8 cellular contexts compared by ENCODE assay signal in genomic region chr12:102120886-102121285, GRCh38. TPM values are rescaled to one million over a fixed set of nuclear protein-coding genes. Genes with fewer than 3 reads are reported as not detected.
DNase-seq lines count a peak whose midpoint lies in the region; ATAC-seq, FAIRE-seq and TF ChIP-seq lines count a peak whose summit lies in the region.

No MANE protein-coding gene starts in this region.

- CTCF ChIA-PET in MCF 10A (lab: Yijun Ruan, JAX), result interaction anchor here (0.7 to 1.4 kb wide), 4 partner anchors 22 to 364 kb away, joined by 3 to 5 read pairs (median 4); no protein-coding TSS in a partner anchor
- CTCF ChIA-PET in K562 (lab: Yijun Ruan, JAX; ENCODE audit: low intra/inter-chr PET ratio), result no interaction called here

- no peaks in the 10 kb centered on the region for H4K20me1 ChIP-seq in K562 (replicated peaks; ENCODE audit: control insufficient read depth, insufficient read depth, low read length)

- BruUV-seq in MCF 10A (replicated peaks; lab: Mats Ljungman, UMichigan) (TSS peak; percentile 49), K562 (replicated peaks; lab: Mats Ljungman, UMichigan) (no TSS peak)

- no peaks in the 10 kb centered on the region for H3K27me3 ChIP-seq in breast epithelium
- H3K27me3 ChIP-seq in K562 (ENCODE audit: control insufficient read depth in 2 of 2, insufficient read depth in 2 of 2, low read length in 2 of 2), result no peaks in the 10 kb centered on the region

- H3K9me1 ChIP-seq in K562 (ENCODE audit: control insufficient read depth, insufficient read depth, low read length), result no peaks in the 10 kb centered on the region

- peak overlapping the region; percentile 98 for H3K4me2 ChIP-seq in K562 (ENCODE audit: insufficient read depth, low read length)

- FAIRE-seq in K562 (lab: Jason Lieb, UNC), result no peak

- H3K9me3 Mint-ChIP-seq in MCF 10A (ENCODE audit: unreplicated experiment), result no peaks in the 10 kb centered on the region

- TF ChIP-seq EP300 in K562 (IDR thresholded peaks at IDR 0.05; ENCODE audit: low read length), result no peak

- TF ChIP-seq RAD21 in K562 (CRISPR knock-in tag; conservative IDR thresholded peaks at IDR 0.05 in 1 of 2, IDR thresholded peaks at IDR 0.05 in 1 of 2), result no peak

- POLR2A ChIA-PET in MCF 10A (lab: Yijun Ruan, JAX), result interaction anchor here (0.6 to 1.9 kb wide), 4 partner anchors 9 to 714 kb away, joined by 3 to 9 read pairs (median 4); partner anchors contain the start of genes ARL1 and WASHC3
- POLR2A ChIA-PET in K562 (lab: Yijun Ruan, JAX), result interaction anchor here (0.7 to 1.7 kb wide), 4 partner anchors 12 to 256 kb away, joined by 3 to 7 read pairs (median 4); partner anchors contain the start of gene WASHC3

- TF ChIP-seq CTCF in MCF 10A (IDR thresholded peaks at IDR 0.05; ENCODE audit: unreplicated experiment) (no peak), breast epithelium (IDR thresholded peaks at IDR 0.05) (no peak), NB4 (IDR thresholded peaks at IDR 0.05; ENCODE audit: low read depth, low read length) (no peak), K562 (IDR thresholded peaks at IDR 0.05 in 2 of 3, conservative IDR thresholded peaks at IDR 0.05 in 1 of 3; ENCODE audit: insufficient read depth in 2 of 3, low read depth in 1 of 3, low read length in 3 of 3) (no peak)

- H3K4me3 ChIP-seq in breast epithelium (peak overlapping the region in 1 of 3 donors; percentile 86), NB4 (ENCODE audit: low read depth, low read length) (peak overlapping the region; percentile 80), K562 (peak overlapping the region; percentile 84), mesodermal cell (ENCODE audit: extremely low read depth, insufficient read depth, low read length, poor library complexity, severe bottlenecking) (peak overlapping the region; percentile 87)

- peaks cover 23% of the 10 kb centered on the region for H3K36me3 Mint-ChIP-seq in MCF 10A (ENCODE audit: insufficient read depth, unreplicated experiment)

- peak overlapping the region; percentile 95 to 97 for H3K9ac ChIP-seq in K562 (ENCODE audit: insufficient read depth in 1 of 2, low read depth in 2 of 2, low read length in 2 of 2)

- intact Hi-C loops in MCF 10A (cut with micrococcal nuclease) (no loop called here), breast epithelium (cut with DNase I; ENCODE audit: low total_unique reads) (no loop called here), K562 (cut with micrococcal nuclease) (loop anchor here (2.0 to 5.0 kb wide), 2 partner anchors 58 to 361 kb away; partner anchors contain the start of gene IGF1)

- peak overlapping the region; percentile 97 for H2AFZ ChIP-seq in K562 (ENCODE audit: low read depth, low read length)

- WGBS in K562 (ENCODE audit: insufficient coverage, low coverage, missing lambda C conversion rate), result 6% methylated on average over 4 of the region's 4 CpGs
- 12 to 20% methylated on average over 2 to 3 of the region's 4 CpGs for WGBS in mesodermal cell (ENCODE audit: insufficient coverage in 2 of 2), 2 experiments

- H3K36me3 ChIP-seq in breast epithelium (peaks cover under 1% of the 10 kb centered on the region), K562 (ENCODE audit: control insufficient read depth, insufficient read depth, low read length) (peaks cover 65% of the 10 kb centered on the region), mesodermal cell (ENCODE audit: control insufficient read depth, insufficient read depth, low read length) (peaks cover 34% of the 10 kb centered on the region)

- DNase-seq in MCF 10A (ENCODE audit: unreplicated experiment) (peak; percentile 50), breast epithelium (ENCODE audit: low spot score in 2 of 2) (no peak), NB4 (ENCODE audit: low read depth) (peak; percentile 77), K562 (ENCODE audit: extremely low read depth in 1 of 4, low spot score in 3 of 4) (peak; percentile 19 to 46 (median 23)), mesenteric fat pad (ENCODE audit: low spot score) (no peak)
- no peak for DNase-seq in effector CD8-positive, alpha-beta T cell (lab: John Stamatoyannopoulos, UW)

- ATAC-seq in K562 (peak; percentile 32), HG02588 (IDR thresholded peaks at IDR 0.05; ENCODE audit: unreplicated experiment) (no peak)

- H3K27ac ChIP-seq in breast epithelium, result no peak overlapping the region
- H3K27ac ChIP-seq in K562 (ENCODE audit: extremely low read depth, low read depth, low read length), result peak overlapping the region; percentile 85
- peak overlapping the region; percentile 85 for H3K27ac ChIP-seq in mesodermal cell (ENCODE audit: low read depth, low read length, severe bottlenecking)

- H3K4me3 Mint-ChIP-seq in MCF 10A (ENCODE audit: unreplicated experiment), result peak overlapping the region; percentile 91

- H3K27ac Mint-ChIP-seq in MCF 10A (ENCODE audit: low read depth, unreplicated experiment), result peak overlapping the region; percentile 97

- H3K27me3 Mint-ChIP-seq in MCF 10A (ENCODE audit: insufficient read depth, unreplicated experiment), result no peaks in the 10 kb centered on the region

- in situ Hi-C loops in K562 (cut with MboI), result no loop called here

- H3K9me3 ChIP-seq in breast epithelium, result no peaks in the 10 kb centered on the region
- H3K9me3 ChIP-seq in K562 (replicated peaks; ENCODE audit: control insufficient read depth, insufficient read depth, low read depth, low read length), result no peaks in the 10 kb centered on the region
- H3K9me3 ChIP-seq in mesodermal cell (ENCODE audit: control insufficient read depth, low read length), result no peaks in the 10 kb centered on the region

- H3K4me1 ChIP-seq in breast epithelium, result peaks cover 0 to 5% of the 10 kb centered on the region in 2 donors
- H3K4me1 ChIP-seq in K562 (replicated peaks in 1 of 2; ENCODE audit: control insufficient read depth in 2 of 2, insufficient read depth in 2 of 2, low read length in 2 of 2), result peaks cover 0 to 8% of the 10 kb centered on the region in 2 experiments; a peak in 2 of 5 replicates
- H3K4me1 ChIP-seq in mesodermal cell (ENCODE audit: control insufficient read depth, insufficient read depth, low read length, poor library complexity, severe bottlenecking), result no peaks in the 10 kb centered on the region

- TF ChIP-seq POLR2A in breast epithelium (IDR thresholded peaks at IDR 0.05) (no peak), NB4 (IDR thresholded peaks at IDR 0.05; ENCODE audit: extremely low read depth, insufficient read length) (no peak), K562 (conservative IDR thresholded peaks at IDR 0.05) (no peak)

- peaks cover 11% of the 10 kb centered on the region for H3K4me1 Mint-ChIP-seq in MCF 10A (ENCODE audit: insufficient read depth, unreplicated experiment)

- H3K79me2 ChIP-seq in K562 (ENCODE audit: control insufficient read depth, insufficient read depth, low read length), result peaks cover 71% of the 10 kb centered on the region

RNA-seq across cellular contexts. Expression of gene PARPBP, which starts 0.9 kb away (rescaled TPM):
- 11.9 and 15.1 TPM in 2 replicates for total RNA-seq in MCF 10A (2022)
- total RNA-seq in breast epithelium, result 1 to 10 TPM; 1.1 to 3.9 (median 2.3) TPM
- total RNA-seq in K562 (2011; cell fraction: chromatin; rRNA removed; ENCODE audit: low replicate concordance), result 36.7 and 128 TPM in 2 replicates
- total RNA-seq in K562 (2011; cell fraction: nucleolus; rRNA removed), result 19.0 and 24.6 TPM in 2 replicates
- 40.8 and 65.7 TPM in 2 replicates for total RNA-seq in K562 (2011; cell fraction: nucleoplasm; rRNA removed)
- total RNA-seq in K562 (2014; rRNA removed), result 22.5 and 26.1 TPM in 2 replicates
- 62.5 and 66.7 TPM in 2 replicates for total RNA-seq in K562 (2014; rRNA removed; fragmentation: Illumina TruSeq; extraction: Trizol)
- total RNA-seq in K562 (2015; rRNA removed; fragmentation: Illumina TruSeq; extraction: Trizol), result 48.6 and 50.2 TPM in 2 replicates
- total RNA-seq in K562 (2021), result 30.1 and 30.4 TPM in 2 replicates
- 32.3 and 49.0 TPM in 2 replicates for polyA plus RNA-seq in K562 (2011; rRNA removed)
- polyA plus RNA-seq in K562 (2011; cell fraction: cytosol; rRNA removed), result 4.4 and 11.2 TPM in 2 replicates
- 32.5 and 42.6 TPM in 2 replicates for polyA plus RNA-seq in K562 (2011; cell fraction: nucleus; rRNA removed)
- polyA plus RNA-seq in K562 (2012), result 21.7 and 26.3 TPM in 2 replicates
- polyA plus RNA-seq in K562 (2014; fragmentation: Illumina TruSeq; extraction: Trizol), result 36.0 and 43.4 TPM in 2 replicates
- polyA plus RNA-seq in K562 (2014; fragmentation: Nextera tagmentation; extraction: Ambion mirVana), result 10 to 100 TPM; 56.2 to 59.1 TPM
- 29.6 and 30.4 TPM in 2 replicates for polyA plus RNA-seq in K562 (2014; rRNA removed)
- 59.5 and 64.2 TPM in 2 replicates for polyA minus RNA-seq in K562 (2011; rRNA and poly(A)+ RNA removed)
- polyA minus RNA-seq in K562 (2011; cell fraction: cytosol; rRNA and poly(A)+ RNA removed), result 10.6 and 15.4 TPM in 2 replicates
- 44.7 and 66.6 TPM in 2 replicates for polyA minus RNA-seq in K562 (2011; cell fraction: nucleus; rRNA and poly(A)+ RNA removed)
- polyA plus RNA-seq in mesodermal cell (2013, experiment 1 of 2), result 19.8 TPM
- 25.4 TPM for polyA plus RNA-seq in mesodermal cell (2013, experiment 2 of 2)
- 2.3 TPM for total RNA-seq in mesenteric fat pad

RNA-seq across cellular contexts. Expression of gene NUP37, which starts 1.0 kb away (rescaled TPM):
- 21.5 and 32.3 TPM in 2 replicates for total RNA-seq in MCF 10A (2022)
- 10 to 100 TPM; 16.7 to 17.9 (median 17.9) TPM for total RNA-seq in breast epithelium
- total RNA-seq in K562 (2011; cell fraction: chromatin; rRNA removed; ENCODE audit: low replicate concordance), result 31.2 and 57.8 TPM in 2 replicates
- 12.5 and 13.3 TPM in 2 replicates for total RNA-seq in K562 (2011; cell fraction: nucleolus; rRNA removed)
- 32.1 and 42.8 TPM in 2 replicates for total RNA-seq in K562 (2011; cell fraction: nucleoplasm; rRNA removed)
- total RNA-seq in K562 (2014; rRNA removed), result 68.2 and 72.2 TPM in 2 replicates
- total RNA-seq in K562 (2014; rRNA removed; fragmentation: Illumina TruSeq; extraction: Trizol), result 183 and 199 TPM in 2 replicates
- 135 and 144 TPM in 2 replicates for total RNA-seq in K562 (2015; rRNA removed; fragmentation: Illumina TruSeq; extraction: Trizol)
- 108 and 111 TPM in 2 replicates for total RNA-seq in K562 (2021)
- 184 and 231 TPM in 2 replicates for polyA plus RNA-seq in K562 (2011; rRNA removed)
- 46.1 and 98.3 TPM in 2 replicates for polyA plus RNA-seq in K562 (2011; cell fraction: cytosol; rRNA removed)
- 20.3 and 45.3 TPM in 2 replicates for polyA plus RNA-seq in K562 (2011; cell fraction: nucleus; rRNA removed)
- 99.8 and 124 TPM in 2 replicates for polyA plus RNA-seq in K562 (2012)
- polyA plus RNA-seq in K562 (2014; fragmentation: Illumina TruSeq; extraction: Trizol), result 155 and 170 TPM in 2 replicates
- 100 to 1,000 TPM; 355 to 429 TPM for polyA plus RNA-seq in K562 (2014; fragmentation: Nextera tagmentation; extraction: Ambion mirVana)
- polyA plus RNA-seq in K562 (2014; rRNA removed), result 124 and 138 TPM in 2 replicates
- polyA minus RNA-seq in K562 (2011; rRNA and poly(A)+ RNA removed), result 156 and 162 TPM in 2 replicates
- 39.5 and 43.5 TPM in 2 replicates for polyA minus RNA-seq in K562 (2011; cell fraction: cytosol; rRNA and poly(A)+ RNA removed)
- 18.3 and 39.2 TPM in 2 replicates for polyA minus RNA-seq in K562 (2011; cell fraction: nucleus; rRNA and poly(A)+ RNA removed)
- 58.2 TPM for polyA plus RNA-seq in mesodermal cell (2013, experiment 1 of 2)
- 66.0 TPM for polyA plus RNA-seq in mesodermal cell (2013, experiment 2 of 2)
- 19.8 TPM for total RNA-seq in mesenteric fat pad

RNA-seq across cellular contexts. Expression of gene WASHC3, which starts 59.1 kb away (rescaled TPM):
- 29.4 and 38.0 TPM in 2 replicates for total RNA-seq in MCF 10A (2022)
- 10 to 100 TPM; 68.1 to 99.9 (median 74.1) TPM for total RNA-seq in breast epithelium
- total RNA-seq in K562 (2011; cell fraction: chromatin; rRNA removed; ENCODE audit: low replicate concordance), result 5.7 and 16.7 TPM in 2 replicates
- total RNA-seq in K562 (2011; cell fraction: nucleolus; rRNA removed), result 5.0 and 6.8 TPM in 2 replicates
- total RNA-seq in K562 (2011; cell fraction: nucleoplasm; rRNA removed), result 4.5 and 9.2 TPM in 2 replicates
- 19.7 and 22.9 TPM in 2 replicates for total RNA-seq in K562 (2014; rRNA removed)
- 27.5 and 33.4 TPM in 2 replicates for total RNA-seq in K562 (2014; rRNA removed; fragmentation: Illumina TruSeq; extraction: Trizol)
- 32.1 and 35.1 TPM in 2 replicates for total RNA-seq in K562 (2015; rRNA removed; fragmentation: Illumina TruSeq; extraction: Trizol)
- 14.1 and 14.3 TPM in 2 replicates for total RNA-seq in K562 (2021)
- polyA plus RNA-seq in K562 (2011; rRNA removed), result 43.5 and 52.9 TPM in 2 replicates
- polyA plus RNA-seq in K562 (2011; cell fraction: cytosol; rRNA removed), result 18.9 and 23.4 TPM in 2 replicates
- polyA plus RNA-seq in K562 (2011; cell fraction: nucleus; rRNA removed), result 12.5 and 15.6 TPM in 2 replicates
- 26.8 and 34.3 TPM in 2 replicates for polyA plus RNA-seq in K562 (2012)
- 49.3 and 54.4 TPM in 2 replicates for polyA plus RNA-seq in K562 (2014; fragmentation: Illumina TruSeq; extraction: Trizol)
- 10 to 100 TPM; 67.9 to 74.9 TPM for polyA plus RNA-seq in K562 (2014; fragmentation: Nextera tagmentation; extraction: Ambion mirVana)
- polyA plus RNA-seq in K562 (2014; rRNA removed), result 28.3 and 33.8 TPM in 2 replicates
- polyA minus RNA-seq in K562 (2011; rRNA and poly(A)+ RNA removed), result 23.2 and 27.8 TPM in 2 replicates
- polyA minus RNA-seq in K562 (2011; cell fraction: cytosol; rRNA and poly(A)+ RNA removed), result 14.1 and 14.6 TPM in 2 replicates
- polyA minus RNA-seq in K562 (2011; cell fraction: nucleus; rRNA and poly(A)+ RNA removed), result 7.1 and 15.3 TPM in 2 replicates
- 25.9 TPM for polyA plus RNA-seq in mesodermal cell (2013, experiment 1 of 2)
- polyA plus RNA-seq in mesodermal cell (2013, experiment 2 of 2), result 36.5 TPM
- total RNA-seq in mesenteric fat pad, result 51.7 TPM

Comparison
In these comparisons a context has a peak if more than half of its experiments do, and no peak if none do; other contexts are left out.
1. DNase-seq: peak in MCF 10A (single experiment), NB4 (single experiment) and K562 (4 of 4); none in breast epithelium (0 of 2), effector CD8-positive, alpha-beta T cell (single experiment) and mesenteric fat pad (single experiment).
2. H3K27ac ChIP-seq: peak in K562 (single experiment) and mesodermal cell (single experiment); none in breast epithelium (0 of 2).